Comparison of ENCODE assay signal across 1 cellular context in the genomic region with DNA sequence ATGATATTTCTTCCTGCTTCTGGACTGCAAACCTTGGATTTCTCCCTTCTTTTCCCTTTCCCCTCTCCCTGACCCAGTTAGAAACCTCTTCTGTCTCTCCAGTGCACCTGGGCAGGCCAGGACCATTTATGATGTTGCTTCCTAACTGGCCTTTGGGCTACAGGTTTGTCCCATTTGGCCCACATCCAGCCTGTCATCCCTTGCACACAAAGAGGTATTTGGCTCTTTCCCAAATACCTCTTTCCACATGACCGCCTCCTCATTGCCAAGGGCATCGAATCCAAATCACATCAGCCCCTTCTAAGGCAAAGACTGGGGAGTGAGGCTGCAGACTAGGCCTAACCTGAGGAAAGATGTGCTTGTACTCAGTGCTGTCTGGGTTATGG.
TF ChIP-seq lines count a peak whose summit lies in the region.

No MANE protein-coding gene starts in this region.

TF ChIP-seq in SK-N-SH, 30 proteins besides CTCF, POLR2A, EP300 and RAD21 (continued from another document):
- TF ChIP-seq, protein P1, sequence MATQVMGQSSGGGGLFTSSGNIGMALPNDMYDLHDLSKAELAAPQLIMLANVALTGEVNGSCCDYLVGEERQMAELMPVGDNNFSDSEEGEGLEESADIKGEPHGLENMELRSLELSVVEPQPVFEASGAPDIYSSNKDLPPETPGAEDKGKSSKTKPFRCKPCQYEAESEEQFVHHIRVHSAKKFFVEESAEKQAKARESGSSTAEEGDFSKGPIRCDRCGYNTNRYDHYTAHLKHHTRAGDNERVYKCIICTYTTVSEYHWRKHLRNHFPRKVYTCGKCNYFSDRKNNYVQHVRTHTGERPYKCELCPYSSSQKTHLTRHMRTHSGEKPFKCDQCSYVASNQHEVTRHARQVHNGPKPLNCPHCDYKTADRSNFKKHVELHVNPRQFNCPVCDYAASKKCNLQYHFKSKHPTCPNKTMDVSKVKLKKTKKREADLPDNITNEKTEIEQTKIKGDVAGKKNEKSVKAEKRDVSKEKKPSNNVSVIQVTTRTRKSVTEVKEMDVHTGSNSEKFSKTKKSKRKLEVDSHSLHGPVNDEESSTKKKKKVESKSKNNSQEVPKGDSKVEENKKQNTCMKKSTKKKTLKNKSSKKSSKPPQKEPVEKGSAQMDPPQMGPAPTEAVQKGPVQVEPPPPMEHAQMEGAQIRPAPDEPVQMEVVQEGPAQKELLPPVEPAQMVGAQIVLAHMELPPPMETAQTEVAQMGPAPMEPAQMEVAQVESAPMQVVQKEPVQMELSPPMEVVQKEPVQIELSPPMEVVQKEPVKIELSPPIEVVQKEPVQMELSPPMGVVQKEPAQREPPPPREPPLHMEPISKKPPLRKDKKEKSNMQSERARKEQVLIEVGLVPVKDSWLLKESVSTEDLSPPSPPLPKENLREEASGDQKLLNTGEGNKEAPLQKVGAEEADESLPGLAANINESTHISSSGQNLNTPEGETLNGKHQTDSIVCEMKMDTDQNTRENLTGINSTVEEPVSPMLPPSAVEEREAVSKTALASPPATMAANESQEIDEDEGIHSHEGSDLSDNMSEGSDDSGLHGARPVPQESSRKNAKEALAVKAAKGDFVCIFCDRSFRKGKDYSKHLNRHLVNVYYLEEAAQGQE (IDR thresholded peaks at IDR 0.05; ENCODE audit: low read depth, low read length), result no peak
- no peak for TF ChIP-seq SMC3 (IDR thresholded peaks at IDR 0.05; ENCODE audit: low read depth, low read length)
- no peak; the same call in 1 of the 2 replicates for TF ChIP-seq RCOR1 (IDR thresholded peaks at IDR 0.05; ENCODE audit: low read length)
- TF ChIP-seq, protein P2, sequence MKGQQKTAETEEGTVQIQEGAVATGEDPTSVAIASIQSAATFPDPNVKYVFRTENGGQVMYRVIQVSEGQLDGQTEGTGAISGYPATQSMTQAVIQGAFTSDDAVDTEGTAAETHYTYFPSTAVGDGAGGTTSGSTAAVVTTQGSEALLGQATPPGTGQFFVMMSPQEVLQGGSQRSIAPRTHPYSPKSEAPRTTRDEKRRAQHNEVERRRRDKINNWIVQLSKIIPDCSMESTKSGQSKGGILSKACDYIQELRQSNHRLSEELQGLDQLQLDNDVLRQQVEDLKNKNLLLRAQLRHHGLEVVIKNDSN (IDR thresholded peaks at IDR 0.05; ENCODE audit: borderline replicate concordance, low read depth), result no peak
- TF ChIP-seq FOSL2 (IDR thresholded peaks at IDR 0.05; ENCODE audit: borderline replicate concordance, low read depth), result no peak
- TF ChIP-seq RFX5 (IDR thresholded peaks at IDR 0.05; ENCODE audit: low read length), result no peak
- TF ChIP-seq SIN3A (IDR thresholded peaks at IDR 0.05; ENCODE audit: borderline replicate concordance, low read depth, low read length), result no peak
- TF ChIP-seq YY1 (IDR thresholded peaks at IDR 0.05; ENCODE audit: low read depth), result no peak
- no peak for TF ChIP-seq TCF12 (IDR thresholded peaks at IDR 0.05)
- no peak for TF ChIP-seq CHD2 (IDR thresholded peaks at IDR 0.05; ENCODE audit: low read length, partially characterized antibody)
- TF ChIP-seq FOXM1 (IDR thresholded peaks at IDR 0.05; ENCODE audit: low read depth), result no peak
- TF ChIP-seq RXRA (IDR thresholded peaks at IDR 0.05; ENCODE audit: borderline replicate concordance, low read depth), result no peak
- TF ChIP-seq MEF2A (IDR thresholded peaks at IDR 0.05; ENCODE audit: borderline replicate concordance, low read depth), result no peak
- TF ChIP-seq, protein P3, sequence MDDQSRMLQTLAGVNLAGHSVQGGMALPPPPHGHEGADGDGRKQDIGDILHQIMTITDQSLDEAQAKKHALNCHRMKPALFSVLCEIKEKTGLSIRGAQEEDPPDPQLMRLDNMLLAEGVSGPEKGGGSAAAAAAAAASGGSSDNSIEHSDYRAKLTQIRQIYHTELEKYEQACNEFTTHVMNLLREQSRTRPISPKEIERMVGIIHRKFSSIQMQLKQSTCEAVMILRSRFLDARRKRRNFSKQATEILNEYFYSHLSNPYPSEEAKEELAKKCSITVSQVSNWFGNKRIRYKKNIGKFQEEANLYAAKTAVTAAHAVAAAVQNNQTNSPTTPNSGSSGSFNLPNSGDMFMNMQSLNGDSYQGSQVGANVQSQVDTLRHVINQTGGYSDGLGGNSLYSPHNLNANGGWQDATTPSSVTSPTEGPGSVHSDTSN (IDR thresholded peaks at IDR 0.05), result no peak
- TF ChIP-seq, protein P4, sequence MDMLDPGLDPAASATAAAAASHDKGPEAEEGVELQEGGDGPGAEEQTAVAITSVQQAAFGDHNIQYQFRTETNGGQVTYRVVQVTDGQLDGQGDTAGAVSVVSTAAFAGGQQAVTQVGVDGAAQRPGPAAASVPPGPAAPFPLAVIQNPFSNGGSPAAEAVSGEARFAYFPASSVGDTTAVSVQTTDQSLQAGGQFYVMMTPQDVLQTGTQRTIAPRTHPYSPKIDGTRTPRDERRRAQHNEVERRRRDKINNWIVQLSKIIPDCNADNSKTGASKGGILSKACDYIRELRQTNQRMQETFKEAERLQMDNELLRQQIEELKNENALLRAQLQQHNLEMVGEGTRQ (IDR thresholded peaks at IDR 0.05; ENCODE audit: borderline replicate concordance, low read depth, low read length), result no peak
- no peak for TF ChIP-seq FOXJ3 (CRISPR knock-in tag; IDR thresholded peaks at IDR 0.05)
TF ChIP-seq in SK-N-SH: peak in this region for 0.
